ENCODE assay signal across 8 cellular contexts in the genomic region with DNA sequence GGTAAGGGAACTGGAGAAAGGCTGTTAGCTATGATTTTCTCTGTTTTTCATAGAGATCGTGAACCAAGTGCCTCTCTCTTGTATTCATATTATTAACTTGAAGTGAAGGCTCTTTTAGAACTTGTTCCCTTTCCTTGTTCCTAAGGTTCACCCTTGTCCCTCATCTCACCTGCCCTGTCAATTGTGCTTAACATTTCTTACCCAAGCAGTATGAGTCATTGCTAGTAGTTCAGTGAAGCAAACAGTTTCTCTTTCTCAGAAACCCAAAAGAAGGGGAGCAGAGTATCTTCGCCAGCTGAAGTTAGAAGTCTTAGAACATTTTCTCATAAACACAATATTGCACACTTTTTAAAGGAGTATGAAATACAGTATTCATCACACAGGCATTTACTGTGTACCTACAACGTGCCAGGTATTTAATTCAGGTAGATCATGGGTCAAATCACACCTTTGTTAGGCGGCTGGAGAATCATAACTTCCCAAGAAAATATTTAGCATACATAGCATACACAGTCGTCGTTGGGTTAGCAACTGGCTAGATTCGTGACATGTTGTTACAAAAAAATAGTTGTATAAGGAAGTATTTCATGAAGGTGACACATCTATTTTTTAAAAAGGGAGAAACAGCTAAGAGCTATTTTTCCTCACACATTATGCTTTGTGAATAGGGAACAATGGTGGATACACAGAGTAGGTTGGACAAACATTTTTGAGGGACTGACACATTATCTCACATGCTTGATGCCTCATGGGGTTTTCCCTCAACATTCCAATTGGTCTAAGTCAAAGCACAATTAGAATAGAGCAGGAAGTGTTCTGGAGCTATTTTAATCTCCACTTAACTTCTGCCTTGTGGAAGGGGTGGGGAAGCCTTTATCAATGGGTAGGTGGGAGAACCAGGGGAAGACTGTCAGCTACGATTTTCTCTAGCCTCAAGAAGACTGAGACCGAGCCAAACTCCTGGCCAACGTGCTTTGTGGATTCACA. TPM values are rescaled to one million over a fixed set of nuclear protein-coding genes. Genes with fewer than 3 reads are reported as not detected.
DNase-seq lines count a peak whose midpoint lies in the region; ATAC-seq, FAIRE-seq and TF ChIP-seq lines count a peak whose summit lies in the region.

No MANE protein-coding gene starts in this region.

- peaks cover 4% of the 10 kb centered on the region for H3K4me1 Mint-ChIP-seq in activated naive CD8-positive, alpha-beta T cell treated with anti-CD3 and anti-CD28 coated beads for 36 hours

- H3K36me3 Mint-ChIP-seq in activated naive CD8-positive, alpha-beta T cell treated with anti-CD3 and anti-CD28 coated beads for 36 hours = no peaks in the 10 kb centered on the region

- H3K9ac ChIP-seq in kidney (ENCODE audit: low read length in 2 of 2) = no peak overlapping the region

- H3K27ac ChIP-seq in kidney (ENCODE audit: low read depth in 2 of 2, low read length in 2 of 2) (peak overlapping the region; percentile 26 to 76), prostate gland (no peak overlapping the region)

- no peaks in the 10 kb centered on the region for H3K27me3 Mint-ChIP-seq in activated naive CD8-positive, alpha-beta T cell treated with anti-CD3 and anti-CD28 coated beads for 36 hours

- no peaks in the 10 kb centered on the region for H3K9me3 Mint-ChIP-seq in activated naive CD8-positive, alpha-beta T cell treated with anti-CD3 and anti-CD28 coated beads for 36 hours

- H3K9me3 ChIP-seq in kidney (ENCODE audit: control insufficient read depth in 1 of 2, low read length in 2 of 2) (no peaks in the 10 kb centered on the region), prostate gland (no peaks in the 10 kb centered on the region)

- peak; percentile 86 for ATAC-seq in GM21381 (IDR thresholded peaks at IDR 0.05; ENCODE audit: unreplicated experiment)
- peak; percentile 61 for ATAC-seq in HG03558 (IDR thresholded peaks at IDR 0.05; ENCODE audit: extremely low read depth, unreplicated experiment)

- DNase-seq in EL (peak; percentile 97), kidney (no peak), cerebellar nuclear complex (lab: John Stamatoyannopoulos, UW) (no peak), NCI-H146 treated with DMSO at 0.1 percent for 48 hours (lab: John Stamatoyannopoulos, UW; ENCODE audit: unreplicated experiment) (no peak), prostate gland (ENCODE audit: low spot score) (no peak)
- DNase-seq in activated naive CD8-positive, alpha-beta T cell treated with anti-CD3 and anti-CD28 coated beads for 36 hours = no peak

- WGBS in prostate gland = 72% methylated on average over 10 of the region's 10 CpGs

- no peaks in the 10 kb centered on the region for H3K36me3 ChIP-seq in kidney (ENCODE audit: control insufficient read depth in 1 of 2, insufficient read depth in 2 of 2, low read length in 2 of 2)
- no peaks in the 10 kb centered on the region for H3K36me3 ChIP-seq in prostate gland

- no peak overlapping the region for H3K4me3 Mint-ChIP-seq in activated naive CD8-positive, alpha-beta T cell treated with anti-CD3 and anti-CD28 coated beads for 36 hours

- H3K27me3 ChIP-seq in prostate gland (replicated peaks; ENCODE audit: insufficient read depth) = no peaks in the 10 kb centered on the region

- intact Hi-C loops in kidney (cut with DNase I) (no loop called here), prostate gland (cut with DNase I) (no loop called here)

- H3K4me1 ChIP-seq in kidney (ENCODE audit: control insufficient read depth in 1 of 2, insufficient read depth in 1 of 2, low read depth in 1 of 2, low read length in 2 of 2) (no peaks in the 10 kb centered on the region), prostate gland (replicated peaks) (no peaks in the 10 kb centered on the region)

- TF ChIP-seq CTCF in kidney (IDR thresholded peaks at IDR 0.05; ENCODE audit: borderline replicate concordance, extremely low read depth, insufficient read depth) (no peak), prostate gland (IDR thresholded peaks at IDR 0.05) (no peak)

- H3K4me3 ChIP-seq in kidney (ENCODE audit: low read length in 2 of 2) = no peak overlapping the region
- no peak overlapping the region for H3K4me3 ChIP-seq in prostate gland

- TF ChIP-seq POLR2A in prostate gland (IDR thresholded peaks at IDR 0.05) = no peak

- FAIRE-seq in kidney (lab: Jason Lieb, UNC) = no peak

- H3K27ac Mint-ChIP-seq in activated naive CD8-positive, alpha-beta T cell treated with anti-CD3 and anti-CD28 coated beads for 36 hours = peak overlapping the region; percentile 86

RNA-seq across cellular contexts. Expression of gene HDAC9, which starts 13.2 kb away (rescaled TPM):
- total RNA-seq in activated naive CD8-positive, alpha-beta T cell treated with anti-CD3 and anti-CD28 coated beads for 36 hours = under 1 TPM; 0.14 to 0.72 TPM
- total RNA-seq in kidney (22.1 TPM), prostate gland (10 to 100 TPM in 1 of 2 donors, 1 to 10 TPM in 1; 8.3 to 31.9 TPM)
- polyA plus RNA-seq in kidney (ENCODE audit: insufficient read depth, low read depth, low replicate concordance) = 2.1 TPM

Comparison
In these comparisons a context has a peak if more than half of its experiments do, and no peak if none do; other contexts are left out.
1. H3K27ac ChIP-seq: peak in kidney (2 of 2); none in prostate gland (0 of 2).
2. RNA of gene HDAC9, which starts 13.2 kb away (total RNA-seq): 8.3 to 31.9 TPM in prostate gland and 22.1 TPM in kidney (single experiment); 0.14 to 0.72 TPM in activated naive CD8-positive, alpha-beta T cell treated with anti-CD3 and anti-CD28 coated beads for 36 hours; every median in the first group is over 4 times any median in the second.